In the genomic region with DNA sequence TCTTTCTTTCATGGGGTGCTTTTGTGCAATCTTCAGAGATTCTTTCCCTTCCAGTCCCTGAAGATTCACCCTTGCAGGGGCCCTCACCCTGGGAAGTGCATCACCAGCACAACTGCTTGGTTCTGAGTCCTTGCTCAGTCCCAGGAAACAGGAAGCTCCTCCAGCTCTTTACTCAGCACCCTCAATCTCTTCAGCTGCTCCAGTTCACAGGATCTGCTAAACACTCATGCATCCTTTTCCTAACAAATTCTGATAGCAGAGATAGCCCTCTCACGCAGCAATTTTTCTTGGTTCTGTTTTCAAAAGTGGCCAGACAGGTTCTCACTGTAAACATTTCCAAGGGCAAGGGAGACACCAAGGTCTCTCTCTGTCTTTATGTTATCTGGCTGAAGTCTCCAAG, we compare ENCODE assay signal across 1 cellular context.
TF ChIP-seq lines count a peak whose summit lies in the region.

No MANE protein-coding gene starts in this region.

TF ChIP-seq in WTC11, 78 proteins besides CTCF, POLR2A, EP300 and RAD21 (continued from another document):
- TF ChIP-seq, protein P1, sequence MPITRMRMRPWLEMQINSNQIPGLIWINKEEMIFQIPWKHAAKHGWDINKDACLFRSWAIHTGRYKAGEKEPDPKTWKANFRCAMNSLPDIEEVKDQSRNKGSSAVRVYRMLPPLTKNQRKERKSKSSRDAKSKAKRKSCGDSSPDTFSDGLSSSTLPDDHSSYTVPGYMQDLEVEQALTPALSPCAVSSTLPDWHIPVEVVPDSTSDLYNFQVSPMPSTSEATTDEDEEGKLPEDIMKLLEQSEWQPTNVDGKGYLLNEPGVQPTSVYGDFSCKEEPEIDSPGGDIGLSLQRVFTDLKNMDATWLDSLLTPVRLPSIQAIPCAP (CRISPR knock-in tag; IDR thresholded peaks at IDR 0.05), result no peak
- TF ChIP-seq ZNF396 (CRISPR knock-in tag; IDR thresholded peaks at IDR 0.05; ENCODE audit: borderline replicate concordance) (no peak), TP53 (CRISPR knock-in tag; IDR thresholded peaks at IDR 0.05) (no peak), ESRRA (CRISPR knock-in tag; IDR thresholded peaks at IDR 0.05; ENCODE audit: borderline replicate concordance) (no peak), FOXK1 (CRISPR knock-in tag; IDR thresholded peaks at IDR 0.05) (no peak), CREB1 (CRISPR knock-in tag; IDR thresholded peaks at IDR 0.05) (no peak), ELF4 (CRISPR knock-in tag; IDR thresholded peaks at IDR 0.05; ENCODE audit: low read depth) (no peak), TEAD1 (CRISPR knock-in tag; IDR thresholded peaks at IDR 0.05) (no peak), ZNF232 (CRISPR knock-in tag; IDR thresholded peaks at IDR 0.05) (no peak)
- TF ChIP-seq, protein P2, sequence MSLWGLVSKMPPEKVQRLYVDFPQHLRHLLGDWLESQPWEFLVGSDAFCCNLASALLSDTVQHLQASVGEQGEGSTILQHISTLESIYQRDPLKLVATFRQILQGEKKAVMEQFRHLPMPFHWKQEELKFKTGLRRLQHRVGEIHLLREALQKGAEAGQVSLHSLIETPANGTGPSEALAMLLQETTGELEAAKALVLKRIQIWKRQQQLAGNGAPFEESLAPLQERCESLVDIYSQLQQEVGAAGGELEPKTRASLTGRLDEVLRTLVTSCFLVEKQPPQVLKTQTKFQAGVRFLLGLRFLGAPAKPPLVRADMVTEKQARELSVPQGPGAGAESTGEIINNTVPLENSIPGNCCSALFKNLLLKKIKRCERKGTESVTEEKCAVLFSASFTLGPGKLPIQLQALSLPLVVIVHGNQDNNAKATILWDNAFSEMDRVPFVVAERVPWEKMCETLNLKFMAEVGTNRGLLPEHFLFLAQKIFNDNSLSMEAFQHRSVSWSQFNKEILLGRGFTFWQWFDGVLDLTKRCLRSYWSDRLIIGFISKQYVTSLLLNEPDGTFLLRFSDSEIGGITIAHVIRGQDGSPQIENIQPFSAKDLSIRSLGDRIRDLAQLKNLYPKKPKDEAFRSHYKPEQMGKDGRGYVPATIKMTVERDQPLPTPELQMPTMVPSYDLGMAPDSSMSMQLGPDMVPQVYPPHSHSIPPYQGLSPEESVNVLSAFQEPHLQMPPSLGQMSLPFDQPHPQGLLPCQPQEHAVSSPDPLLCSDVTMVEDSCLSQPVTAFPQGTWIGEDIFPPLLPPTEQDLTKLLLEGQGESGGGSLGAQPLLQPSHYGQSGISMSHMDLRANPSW (CRISPR knock-in tag; conservative IDR thresholded peaks at IDR 0.05; ENCODE audit: low read depth), result no peak
- TF ChIP-seq, protein P3, sequence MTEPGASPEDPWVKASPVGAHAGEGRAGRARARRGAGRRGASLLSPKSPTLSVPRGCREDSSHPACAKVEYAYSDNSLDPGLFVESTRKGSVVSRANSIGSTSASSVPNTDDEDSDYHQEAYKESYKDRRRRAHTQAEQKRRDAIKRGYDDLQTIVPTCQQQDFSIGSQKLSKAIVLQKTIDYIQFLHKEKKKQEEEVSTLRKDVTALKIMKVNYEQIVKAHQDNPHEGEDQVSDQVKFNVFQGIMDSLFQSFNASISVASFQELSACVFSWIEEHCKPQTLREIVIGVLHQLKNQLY (CRISPR knock-in tag; IDR thresholded peaks at IDR 0.05), result no peak
- TF ChIP-seq, protein P4, sequence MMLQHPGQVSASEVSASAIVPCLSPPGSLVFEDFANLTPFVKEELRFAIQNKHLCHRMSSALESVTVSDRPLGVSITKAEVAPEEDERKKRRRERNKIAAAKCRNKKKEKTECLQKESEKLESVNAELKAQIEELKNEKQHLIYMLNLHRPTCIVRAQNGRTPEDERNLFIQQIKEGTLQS (CRISPR knock-in tag; conservative IDR thresholded peaks at IDR 0.05), result no peak
- TF ChIP-seq, protein P5, sequence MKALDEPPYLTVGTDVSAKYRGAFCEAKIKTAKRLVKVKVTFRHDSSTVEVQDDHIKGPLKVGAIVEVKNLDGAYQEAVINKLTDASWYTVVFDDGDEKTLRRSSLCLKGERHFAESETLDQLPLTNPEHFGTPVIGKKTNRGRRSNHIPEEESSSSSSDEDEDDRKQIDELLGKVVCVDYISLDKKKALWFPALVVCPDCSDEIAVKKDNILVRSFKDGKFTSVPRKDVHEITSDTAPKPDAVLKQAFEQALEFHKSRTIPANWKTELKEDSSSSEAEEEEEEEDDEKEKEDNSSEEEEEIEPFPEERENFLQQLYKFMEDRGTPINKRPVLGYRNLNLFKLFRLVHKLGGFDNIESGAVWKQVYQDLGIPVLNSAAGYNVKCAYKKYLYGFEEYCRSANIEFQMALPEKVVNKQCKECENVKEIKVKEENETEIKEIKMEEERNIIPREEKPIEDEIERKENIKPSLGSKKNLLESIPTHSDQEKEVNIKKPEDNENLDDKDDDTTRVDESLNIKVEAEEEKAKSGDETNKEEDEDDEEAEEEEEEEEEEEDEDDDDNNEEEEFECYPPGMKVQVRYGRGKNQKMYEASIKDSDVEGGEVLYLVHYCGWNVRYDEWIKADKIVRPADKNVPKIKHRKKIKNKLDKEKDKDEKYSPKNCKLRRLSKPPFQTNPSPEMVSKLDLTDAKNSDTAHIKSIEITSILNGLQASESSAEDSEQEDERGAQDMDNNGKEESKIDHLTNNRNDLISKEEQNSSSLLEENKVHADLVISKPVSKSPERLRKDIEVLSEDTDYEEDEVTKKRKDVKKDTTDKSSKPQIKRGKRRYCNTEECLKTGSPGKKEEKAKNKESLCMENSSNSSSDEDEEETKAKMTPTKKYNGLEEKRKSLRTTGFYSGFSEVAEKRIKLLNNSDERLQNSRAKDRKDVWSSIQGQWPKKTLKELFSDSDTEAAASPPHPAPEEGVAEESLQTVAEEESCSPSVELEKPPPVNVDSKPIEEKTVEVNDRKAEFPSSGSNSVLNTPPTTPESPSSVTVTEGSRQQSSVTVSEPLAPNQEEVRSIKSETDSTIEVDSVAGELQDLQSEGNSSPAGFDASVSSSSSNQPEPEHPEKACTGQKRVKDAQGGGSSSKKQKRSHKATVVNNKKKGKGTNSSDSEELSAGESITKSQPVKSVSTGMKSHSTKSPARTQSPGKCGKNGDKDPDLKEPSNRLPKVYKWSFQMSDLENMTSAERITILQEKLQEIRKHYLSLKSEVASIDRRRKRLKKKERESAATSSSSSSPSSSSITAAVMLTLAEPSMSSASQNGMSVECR (CRISPR knock-in tag; IDR thresholded peaks at IDR 0.05; ENCODE audit: borderline replicate concordance), result no peak
- TF ChIP-seq, protein P6, sequence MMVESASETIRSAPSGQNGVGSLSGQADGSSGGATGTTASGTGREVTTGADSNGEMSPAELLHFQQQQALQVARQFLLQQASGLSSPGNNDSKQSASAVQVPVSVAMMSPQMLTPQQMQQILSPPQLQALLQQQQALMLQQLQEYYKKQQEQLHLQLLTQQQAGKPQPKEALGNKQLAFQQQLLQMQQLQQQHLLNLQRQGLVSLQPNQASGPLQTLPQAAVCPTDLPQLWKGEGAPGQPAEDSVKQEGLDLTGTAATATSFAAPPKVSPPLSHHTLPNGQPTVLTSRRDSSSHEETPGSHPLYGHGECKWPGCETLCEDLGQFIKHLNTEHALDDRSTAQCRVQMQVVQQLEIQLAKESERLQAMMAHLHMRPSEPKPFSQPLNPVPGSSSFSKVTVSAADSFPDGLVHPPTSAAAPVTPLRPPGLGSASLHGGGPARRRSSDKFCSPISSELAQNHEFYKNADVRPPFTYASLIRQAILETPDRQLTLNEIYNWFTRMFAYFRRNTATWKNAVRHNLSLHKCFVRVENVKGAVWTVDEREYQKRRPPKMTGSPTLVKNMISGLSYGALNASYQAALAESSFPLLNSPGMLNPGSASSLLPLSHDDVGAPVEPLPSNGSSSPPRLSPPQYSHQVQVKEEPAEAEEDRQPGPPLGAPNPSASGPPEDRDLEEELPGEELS (CRISPR knock-in tag; IDR thresholded peaks at IDR 0.05), result no peak
- TF ChIP-seq, protein P7, sequence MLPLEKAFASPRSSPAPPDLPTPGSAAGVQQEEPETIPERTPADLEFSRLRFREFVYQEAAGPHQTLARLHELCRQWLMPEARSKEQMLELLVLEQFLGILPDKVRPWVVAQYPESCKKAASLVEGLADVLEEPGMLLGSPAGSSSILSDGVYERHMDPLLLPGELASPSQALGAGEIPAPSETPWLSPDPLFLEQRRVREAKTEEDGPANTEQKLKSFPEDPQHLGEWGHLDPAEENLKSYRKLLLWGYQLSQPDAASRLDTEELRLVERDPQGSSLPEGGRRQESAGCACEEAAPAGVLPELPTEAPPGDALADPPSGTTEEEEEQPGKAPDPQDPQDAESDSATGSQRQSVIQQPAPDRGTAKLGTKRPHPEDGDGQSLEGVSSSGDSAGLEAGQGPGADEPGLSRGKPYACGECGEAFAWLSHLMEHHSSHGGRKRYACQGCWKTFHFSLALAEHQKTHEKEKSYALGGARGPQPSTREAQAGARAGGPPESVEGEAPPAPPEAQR (CRISPR knock-in tag; IDR thresholded peaks at IDR 0.05), result no peak
